Comparison of ENCODE assay signal across 8 cellular contexts in genomic region chr4:3202836-3203820, GRCh38. TPM values are rescaled to one million over a fixed set of nuclear protein-coding genes. Genes with fewer than 3 reads are reported as not detected.
DNase-seq lines count a peak whose midpoint lies in the region; ATAC-seq and TF ChIP-seq lines count a peak whose summit lies in the region.

No MANE protein-coding gene starts in this region.

- no peak overlapping the region for H3K27ac ChIP-seq in mesendoderm (ENCODE audit: low read depth, low read length)

- no peaks in the 10 kb centered on the region for H3K27me3 ChIP-seq in mesendoderm (ENCODE audit: insufficient read depth, low read length, poor library complexity)

- no peak overlapping the region for H3K4ac ChIP-seq in mesendoderm (ENCODE audit: low read depth, low read length)

- no peak overlapping the region for H3K56ac ChIP-seq in mesendoderm (ENCODE audit: low read length)

- H2BK15ac ChIP-seq in mesendoderm (replicated peaks; ENCODE audit: low read depth) = no peak overlapping the region

- no peaks in the 10 kb centered on the region for H3K27me3 Mint-ChIP-seq in activated CD4-positive, alpha-beta T cell treated with anti-CD3 and anti-CD28 coated beads, Interleukin-2, amount 10 ng/mL, durations not matched to agents 24 days and 14 days

- intact Hi-C loops in activated CD4-positive, alpha-beta T cell treated with anti-CD3 and anti-CD28 coated beads, Interleukin-2, amount 10 ng/mL, durations not matched to agents 24 days and 14 days (cut with micrococcal nuclease) = loop anchor here (1.0 to 5.0 kb wide), 6 partner anchors 90 to 754 kb away; partner anchors contain the start of genes GRK4, NOP14 and RGS12

- H3K79me2 ChIP-seq in mesendoderm (ENCODE audit: control insufficient read depth, insufficient read depth, low read length) = no peaks in the 10 kb centered on the region

- H3K4me1 Mint-ChIP-seq in activated CD4-positive, alpha-beta T cell treated with anti-CD3 and anti-CD28 coated beads, Interleukin-2, amount 10 ng/mL, durations not matched to agents 24 days and 14 days = peaks cover 31% of the 10 kb centered on the region

- H3K27ac Mint-ChIP-seq in activated CD4-positive, alpha-beta T cell treated with anti-CD3 and anti-CD28 coated beads, Interleukin-2, amount 10 ng/mL, durations not matched to agents 24 days and 14 days = peak overlapping the region; percentile 96

- no peak for ATAC-seq in GM19455 (IDR thresholded peaks at IDR 0.05; ENCODE audit: unreplicated experiment)

- no peak overlapping the region for H4K8ac ChIP-seq in mesendoderm (ENCODE audit: low read depth, low read length)

- no peak for TF ChIP-seq CTCF in fibroblast of mammary gland (conservative IDR thresholded peaks at IDR 0.05; ENCODE audit: control insufficient read depth, insufficient read depth, low read depth, low read length)

- H3K4me2 ChIP-seq in mesendoderm (ENCODE audit: low read length) = no peak overlapping the region

- DNase-seq in GM03348 (ENCODE audit: low spot score) = peak; percentile 28
- peak; percentile 78 for DNase-seq in activated CD4-positive, alpha-beta T cell treated with anti-CD3 and anti-CD28 coated beads, Interleukin-2, amount 10 ng/mL, durations not matched to agents 24 days and 14 days
- peak; percentile 2 for DNase-seq in fibroblast of mammary gland (ENCODE audit: low read depth)
- peak; percentile 17 to 24 for DNase-seq in stimulated activated CD4-positive, alpha-beta T cell treated with anti-CD3 and anti-CD28 coated beads, Interleukin-1b, Interleukin-23, amount 100 ng/mL, for 4 hours (ENCODE audit: low read depth in 2 of 2)
- DNase-seq in mesendoderm = no peak
- DNase-seq in NCI-H1092 (lab: John Stamatoyannopoulos, UW) = no peak
- no peak for DNase-seq in DMS53 (lab: John Stamatoyannopoulos, UW)

- no peak overlapping the region for H4K5ac ChIP-seq in mesendoderm (ENCODE audit: low read length)

- no peaks in the 10 kb centered on the region for H3K79me1 ChIP-seq in mesendoderm (ENCODE audit: low read length)

- H2BK5ac ChIP-seq in mesendoderm (ENCODE audit: low read length) = no peak overlapping the region

- H3K9me3 Mint-ChIP-seq in activated CD4-positive, alpha-beta T cell treated with anti-CD3 and anti-CD28 coated beads, Interleukin-2, amount 10 ng/mL, durations not matched to agents 24 days and 14 days = no peaks in the 10 kb centered on the region

- WGBS in mesendoderm (ENCODE audit: extremely low coverage, insufficient coverage, low lambda C conversion rate) = no CpG with 5 or more reads among the region's 22 CpGs

- H3K23ac ChIP-seq in mesendoderm (ENCODE audit: low read length) = no peak overlapping the region

- H2BK120ac ChIP-seq in mesendoderm (ENCODE audit: low read depth, low read length) = no peak overlapping the region

- no peak overlapping the region for H2AK5ac ChIP-seq in mesendoderm (ENCODE audit: low read length)

- H3K4me3 Mint-ChIP-seq in activated CD4-positive, alpha-beta T cell treated with anti-CD3 and anti-CD28 coated beads, Interleukin-2, amount 10 ng/mL, durations not matched to agents 24 days and 14 days = peak overlapping the region; percentile 47

- no peak overlapping the region for H3K4me3 ChIP-seq in fibroblast of mammary gland (ENCODE audit: control insufficient read depth, low read depth, low read length)
- H3K4me3 ChIP-seq in mesendoderm (ENCODE audit: low read length) = no peak overlapping the region

- no peak overlapping the region for H3K9ac ChIP-seq in mesendoderm (ENCODE audit: low read length)

- H3K36me3 ChIP-seq in mesendoderm (ENCODE audit: control insufficient read depth, insufficient read depth, low read length) = peaks cover 5% of the 10 kb centered on the region

- peaks cover 32% of the 10 kb centered on the region for H3K36me3 Mint-ChIP-seq in activated CD4-positive, alpha-beta T cell treated with anti-CD3 and anti-CD28 coated beads, Interleukin-2, amount 10 ng/mL, durations not matched to agents 24 days and 14 days (ENCODE audit: low read depth)

- H3K18ac ChIP-seq in mesendoderm (ENCODE audit: low read length) = no peak overlapping the region

- H3K4me1 ChIP-seq in mesendoderm (ENCODE audit: control insufficient read depth, low read depth, low read length) = no peaks in the 10 kb centered on the region

RNA-seq across cellular contexts. Expression of gene MSANTD1, which starts 45.8 kb away (rescaled TPM):
- 0.62 and 0.70 TPM in 2 replicates for total RNA-seq in activated CD4-positive, alpha-beta T cell treated with anti-CD3 and anti-CD28 coated beads, Interleukin-2, amount 10 ng/mL, durations not matched to agents 24 days and 14 days
- polyA plus RNA-seq in mesendoderm (2013, experiment 1 of 2) = 0.14 TPM
- polyA plus RNA-seq in mesendoderm (2013, experiment 2 of 2) = 0.15 TPM

Comparison
In these comparisons a context has a peak if more than half of its experiments do, and no peak if none do; other contexts are left out.
1. DNase-seq: peak in GM03348 (single experiment), activated CD4-positive, alpha-beta T cell treated with anti-CD3 and anti-CD28 coated beads, Interleukin-2, amount 10 ng/mL, durations not matched to agents 24 days and 14 days (single experiment), fibroblast of mammary gland (single experiment) and stimulated activated CD4-positive, alpha-beta T cell treated with anti-CD3 and anti-CD28 coated beads, Interleukin-1b, Interleukin-23, amount 100 ng/mL, for 4 hours (2 of 2); none in mesendoderm (single experiment), NCI-H1092 (single experiment) and DMS53 (single experiment).